Comparison of ENCODE assay signal across 1 cellular context in the genomic region with DNA sequence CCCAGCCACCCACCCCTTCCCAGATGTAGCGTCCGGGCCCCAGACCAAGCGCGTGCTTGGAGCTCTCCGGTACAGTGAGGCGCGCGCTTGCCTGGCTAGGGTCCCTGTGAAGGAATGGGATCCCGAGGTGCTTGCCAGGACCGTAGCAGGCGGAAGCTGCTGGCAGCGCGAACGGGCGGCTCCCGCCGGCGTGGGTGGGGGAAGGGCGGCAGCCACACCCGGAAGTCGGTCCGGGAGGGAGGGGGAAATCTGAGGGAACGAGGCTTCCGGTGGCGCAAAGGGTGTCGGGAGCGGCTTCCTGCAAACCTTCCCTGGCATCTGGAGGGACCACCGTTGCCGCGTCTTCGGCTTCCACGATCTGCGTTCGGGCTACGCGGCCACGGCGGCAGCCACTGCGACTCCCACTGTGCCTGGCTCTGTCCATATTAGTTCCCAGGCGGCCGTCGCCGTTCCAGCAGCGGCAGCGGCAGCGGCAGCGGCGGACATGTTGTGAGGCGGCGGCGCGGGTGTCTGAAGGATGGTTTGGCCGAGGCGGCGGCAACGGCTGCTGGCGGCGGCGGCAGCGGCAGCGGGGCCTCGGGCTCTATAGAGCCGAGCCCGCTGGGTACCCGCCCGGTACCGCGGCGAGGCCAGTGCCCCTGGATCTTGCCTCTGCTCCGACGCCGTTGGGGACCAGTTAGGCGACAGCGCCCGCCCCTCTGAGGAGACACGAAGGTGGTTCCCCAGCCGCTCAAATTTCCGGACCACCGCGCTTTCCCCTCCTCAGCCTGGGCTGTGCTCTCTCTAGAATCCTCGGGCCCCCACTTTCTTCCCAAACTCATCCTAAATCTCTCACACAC.
TF ChIP-seq lines count a peak whose summit lies in the region.

Gene DR1 (plus strand): TSS at position 275 of the 839 bp plus-strand sequence. CDS start 739 bp downstream, outside the sequence.

TF ChIP-seq in WTC11, 78 proteins besides CTCF, POLR2A, EP300 and RAD21 (continued from another document and continues in another):
- TF ChIP-seq, protein P1, sequence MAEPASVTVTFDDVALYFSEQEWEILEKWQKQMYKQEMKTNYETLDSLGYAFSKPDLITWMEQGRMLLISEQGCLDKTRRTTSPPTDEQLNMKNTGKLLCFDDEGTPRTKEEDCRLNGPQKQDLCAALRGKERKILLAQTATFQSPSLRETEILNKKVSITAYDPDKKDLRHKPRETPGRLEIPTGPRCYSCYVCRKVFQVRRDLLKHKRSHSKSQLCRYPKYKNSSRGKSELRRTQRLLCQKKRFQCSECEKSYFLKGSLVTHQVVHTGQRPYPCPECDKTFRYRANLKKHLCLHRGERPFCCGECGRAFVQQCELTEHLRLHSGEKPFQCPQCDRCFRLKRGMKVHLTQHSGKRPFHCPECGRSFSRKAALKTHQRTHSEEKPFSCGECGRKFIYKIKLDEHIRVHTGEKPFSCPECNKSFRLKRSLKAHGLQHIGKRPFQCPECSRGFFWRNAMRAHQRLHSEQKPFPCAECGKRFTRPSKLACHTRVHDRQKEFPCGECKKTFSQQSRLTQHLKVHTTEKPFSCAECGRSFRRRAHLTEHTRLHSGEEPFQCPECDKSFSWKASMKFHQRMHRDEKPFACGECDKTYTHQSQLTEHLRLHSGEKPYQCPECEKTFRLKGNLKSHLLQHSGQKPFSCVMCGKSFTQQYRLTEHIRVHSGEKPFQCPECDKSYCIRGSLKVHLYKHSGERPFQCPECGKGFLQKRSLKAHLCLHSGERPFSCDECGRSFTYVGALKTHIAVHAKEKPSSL (CRISPR knock-in tag; conservative IDR thresholded peaks at IDR 0.05), result no peak
- TF ChIP-seq FOXP4 (CRISPR knock-in tag; IDR thresholded peaks at IDR 0.05) (peak; percentile 81; the same call in 1 of the 2 replicates), TP53 (CRISPR knock-in tag; IDR thresholded peaks at IDR 0.05) (peak; percentile 66; the same call in 1 of the 2 replicates), CREB1 (CRISPR knock-in tag; IDR thresholded peaks at IDR 0.05) (no peak; the same call in none of the 2 replicates), HMGXB4 (CRISPR knock-in tag; IDR thresholded peaks at IDR 0.05) (peak; percentile 91), GTF2I (CRISPR knock-in tag; conservative IDR thresholded peaks at IDR 0.05) (no peak), ZNF671 (CRISPR knock-in tag; IDR thresholded peaks at IDR 0.05) (no peak), NR3C1 (CRISPR knock-in tag; conservative IDR thresholded peaks at IDR 0.05; ENCODE audit: low read depth) (no peak; the same call in 1 of the 2 replicates), USF2 (CRISPR knock-in tag; IDR thresholded peaks at IDR 0.05) (peak; percentile 30; the same call in 1 of the 2 replicates), OVOL2 (CRISPR knock-in tag; IDR thresholded peaks at IDR 0.05; ENCODE audit: borderline replicate concordance) (no peak), ZNF317 (CRISPR knock-in tag; IDR thresholded peaks at IDR 0.05; ENCODE audit: borderline replicate concordance, low read depth) (no peak), NR2C2 (CRISPR knock-in tag; IDR thresholded peaks at IDR 0.05) (no peak), FOXK1 (CRISPR knock-in tag; IDR thresholded peaks at IDR 0.05) (peak; percentile 70), ZMAT4 (CRISPR knock-in tag; IDR thresholded peaks at IDR 0.05) (no peak), NFE2L1 (CRISPR knock-in tag; IDR thresholded peaks at IDR 0.05) (peak; percentile 59), GRHL2 (CRISPR knock-in tag; IDR thresholded peaks at IDR 0.05; ENCODE audit: insufficient replicate concordance, severe bottlenecking) (no peak), NFATC4 (CRISPR knock-in tag; IDR thresholded peaks at IDR 0.05) (no peak), ATF2 (CRISPR knock-in tag; IDR thresholded peaks at IDR 0.05; ENCODE audit: borderline replicate concordance, low read depth) (no peak), ZNF121 (CRISPR knock-in tag; IDR thresholded peaks at IDR 0.05) (no peak), NFYB (CRISPR knock-in tag; conservative IDR thresholded peaks at IDR 0.05; ENCODE audit: low read depth) (no peak), ETV6 (CRISPR knock-in tag; IDR thresholded peaks at IDR 0.05) (peak; percentile 98), TCF7 (CRISPR knock-in tag; IDR thresholded peaks at IDR 0.05; ENCODE audit: low read depth) (no peak), KAT7 (CRISPR knock-in tag; IDR thresholded peaks at IDR 0.05; ENCODE audit: borderline replicate concordance) (no peak), ELF4 (CRISPR knock-in tag; IDR thresholded peaks at IDR 0.05; ENCODE audit: low read depth) (no peak), ZNF263 (CRISPR knock-in tag; IDR thresholded peaks at IDR 0.05; ENCODE audit: low read depth) (0 out of 2 replicates have a peak, but pooled peaks have one; percentile 29), MLX (CRISPR knock-in tag; IDR thresholded peaks at IDR 0.05) (no peak), ESRRA (CRISPR knock-in tag; IDR thresholded peaks at IDR 0.05; ENCODE audit: borderline replicate concordance) (peak; percentile 65; the same call in 1 of the 2 replicates)
- TF ChIP-seq, protein P2, sequence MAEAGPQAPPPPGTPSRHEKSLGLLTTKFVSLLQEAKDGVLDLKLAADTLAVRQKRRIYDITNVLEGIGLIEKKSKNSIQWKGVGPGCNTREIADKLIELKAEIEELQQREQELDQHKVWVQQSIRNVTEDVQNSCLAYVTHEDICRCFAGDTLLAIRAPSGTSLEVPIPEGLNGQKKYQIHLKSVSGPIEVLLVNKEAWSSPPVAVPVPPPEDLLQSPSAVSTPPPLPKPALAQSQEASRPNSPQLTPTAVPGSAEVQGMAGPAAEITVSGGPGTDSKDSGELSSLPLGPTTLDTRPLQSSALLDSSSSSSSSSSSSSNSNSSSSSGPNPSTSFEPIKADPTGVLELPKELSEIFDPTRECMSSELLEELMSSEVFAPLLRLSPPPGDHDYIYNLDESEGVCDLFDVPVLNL (CRISPR knock-in tag; IDR thresholded peaks at IDR 0.05; ENCODE audit: borderline replicate concordance, low read depth), result 0 out of 2 replicates have a peak, but pooled peaks have one; percentile 37
- TF ChIP-seq, protein P3, sequence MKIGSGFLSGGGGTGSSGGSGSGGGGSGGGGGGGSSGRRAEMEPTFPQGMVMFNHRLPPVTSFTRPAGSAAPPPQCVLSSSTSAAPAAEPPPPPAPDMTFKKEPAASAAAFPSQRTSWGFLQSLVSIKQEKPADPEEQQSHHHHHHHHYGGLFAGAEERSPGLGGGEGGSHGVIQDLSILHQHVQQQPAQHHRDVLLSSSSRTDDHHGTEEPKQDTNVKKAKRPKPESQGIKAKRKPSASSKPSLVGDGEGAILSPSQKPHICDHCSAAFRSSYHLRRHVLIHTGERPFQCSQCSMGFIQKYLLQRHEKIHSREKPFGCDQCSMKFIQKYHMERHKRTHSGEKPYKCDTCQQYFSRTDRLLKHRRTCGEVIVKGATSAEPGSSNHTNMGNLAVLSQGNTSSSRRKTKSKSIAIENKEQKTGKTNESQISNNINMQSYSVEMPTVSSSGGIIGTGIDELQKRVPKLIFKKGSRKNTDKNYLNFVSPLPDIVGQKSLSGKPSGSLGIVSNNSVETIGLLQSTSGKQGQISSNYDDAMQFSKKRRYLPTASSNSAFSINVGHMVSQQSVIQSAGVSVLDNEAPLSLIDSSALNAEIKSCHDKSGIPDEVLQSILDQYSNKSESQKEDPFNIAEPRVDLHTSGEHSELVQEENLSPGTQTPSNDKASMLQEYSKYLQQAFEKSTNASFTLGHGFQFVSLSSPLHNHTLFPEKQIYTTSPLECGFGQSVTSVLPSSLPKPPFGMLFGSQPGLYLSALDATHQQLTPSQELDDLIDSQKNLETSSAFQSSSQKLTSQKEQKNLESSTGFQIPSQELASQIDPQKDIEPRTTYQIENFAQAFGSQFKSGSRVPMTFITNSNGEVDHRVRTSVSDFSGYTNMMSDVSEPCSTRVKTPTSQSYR (CRISPR knock-in tag; IDR thresholded peaks at IDR 0.05), result peak; percentile 99
- TF ChIP-seq, protein P4, sequence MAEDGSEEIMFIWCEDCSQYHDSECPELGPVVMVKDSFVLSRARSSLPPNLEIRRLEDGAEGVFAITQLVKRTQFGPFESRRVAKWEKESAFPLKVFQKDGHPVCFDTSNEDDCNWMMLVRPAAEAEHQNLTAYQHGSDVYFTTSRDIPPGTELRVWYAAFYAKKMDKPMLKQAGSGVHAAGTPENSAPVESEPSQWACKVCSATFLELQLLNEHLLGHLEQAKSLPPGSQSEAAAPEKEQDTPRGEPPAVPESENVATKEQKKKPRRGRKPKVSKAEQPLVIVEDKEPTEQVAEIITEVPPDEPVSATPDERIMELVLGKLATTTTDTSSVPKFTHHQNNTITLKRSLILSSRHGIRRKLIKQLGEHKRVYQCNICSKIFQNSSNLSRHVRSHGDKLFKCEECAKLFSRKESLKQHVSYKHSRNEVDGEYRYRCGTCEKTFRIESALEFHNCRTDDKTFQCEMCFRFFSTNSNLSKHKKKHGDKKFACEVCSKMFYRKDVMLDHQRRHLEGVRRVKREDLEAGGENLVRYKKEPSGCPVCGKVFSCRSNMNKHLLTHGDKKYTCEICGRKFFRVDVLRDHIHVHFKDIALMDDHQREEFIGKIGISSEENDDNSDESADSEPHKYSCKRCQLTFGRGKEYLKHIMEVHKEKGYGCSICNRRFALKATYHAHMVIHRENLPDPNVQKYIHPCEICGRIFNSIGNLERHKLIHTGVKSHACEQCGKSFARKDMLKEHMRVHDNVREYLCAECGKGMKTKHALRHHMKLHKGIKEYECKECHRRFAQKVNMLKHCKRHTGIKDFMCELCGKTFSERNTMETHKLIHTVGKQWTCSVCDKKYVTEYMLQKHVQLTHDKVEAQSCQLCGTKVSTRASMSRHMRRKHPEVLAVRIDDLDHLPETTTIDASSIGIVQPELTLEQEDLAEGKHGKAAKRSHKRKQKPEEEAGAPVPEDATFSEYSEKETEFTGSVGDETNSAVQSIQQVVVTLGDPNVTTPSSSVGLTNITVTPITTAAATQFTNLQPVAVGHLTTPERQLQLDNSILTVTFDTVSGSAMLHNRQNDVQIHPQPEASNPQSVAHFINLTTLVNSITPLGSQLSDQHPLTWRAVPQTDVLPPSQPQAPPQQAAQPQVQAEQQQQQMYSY (CRISPR knock-in tag; IDR thresholded peaks at IDR 0.05), result no peak; the same call in 1 of the 2 replicates
- TF ChIP-seq, protein P5, sequence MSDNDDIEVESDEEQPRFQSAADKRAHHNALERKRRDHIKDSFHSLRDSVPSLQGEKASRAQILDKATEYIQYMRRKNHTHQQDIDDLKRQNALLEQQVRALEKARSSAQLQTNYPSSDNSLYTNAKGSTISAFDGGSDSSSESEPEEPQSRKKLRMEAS (CRISPR knock-in tag; IDR thresholded peaks at IDR 0.05), result peak; percentile 92
- TF ChIP-seq, protein P6, sequence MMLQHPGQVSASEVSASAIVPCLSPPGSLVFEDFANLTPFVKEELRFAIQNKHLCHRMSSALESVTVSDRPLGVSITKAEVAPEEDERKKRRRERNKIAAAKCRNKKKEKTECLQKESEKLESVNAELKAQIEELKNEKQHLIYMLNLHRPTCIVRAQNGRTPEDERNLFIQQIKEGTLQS (CRISPR knock-in tag; conservative IDR thresholded peaks at IDR 0.05), result no peak
